Comparison of ENCODE assay signal across 8 cellular contexts in genomic region chr17:46579083-46580075, GRCh38. TPM values are rescaled to one million over a fixed set of nuclear protein-coding genes. Genes with fewer than 3 reads are reported as not detected.
DNase-seq lines count a peak whose midpoint lies in the region; ATAC-seq and TF ChIP-seq lines count a peak whose summit lies in the region.
"Not testable (repeated sequence)": the region's sequence is repeated elsewhere in the genome, so short reads cannot be mapped to it uniquely, and the experiment has no call there.

ARL17A (minus strand) TSS chr17:46579691; CDS start chr17:46576322, 3,369 bp downstream.

- peak; percentile 64 to 93 (median 86) for DNase-seq in CD8-positive, alpha-beta memory T cell
- peak; percentile 74 for DNase-seq in activated effector memory CD4-positive, alpha-beta T cell treated with Interleukin-2 at 50 U/mL for 16 hours
- DNase-seq in fibroblast of villous mesenchyme (ENCODE audit: low read depth): not testable (repeated sequence)
- peak; percentile 21 for DNase-seq in stimulated activated CD8-positive, alpha-beta memory T cell treated with anti-CD3 and anti-CD28 coated beads, Interleukin-15, amount 100 ng/mL, for 24 hours (ENCODE audit: low read depth)

- POLR2A ChIA-PET in CD8-positive, alpha-beta memory T cell (lab: Charles Lee): not testable (repeated sequence)

- H3K9me3 Mint-ChIP-seq in CD8-positive, alpha-beta memory T cell: not testable (repeated sequence)

- not testable (repeated sequence) for TF ChIP-seq CTCF in fibroblast of villous mesenchyme (IDR thresholded peaks at IDR 0.05; ENCODE audit: insufficient read depth, low read depth, low read length)

- H3K4me1 ChIP-seq in CD8-positive, alpha-beta memory T cell (ENCODE audit: insufficient read depth, low read length); neuron (ENCODE audit: insufficient read depth, low read length): not testable (repeated sequence)

- H3K27me3 ChIP-seq in CD8-positive, alpha-beta memory T cell (ENCODE audit: insufficient read depth, low read length, poor library complexity, severe bottlenecking); neuron (ENCODE audit: insufficient read depth, low read length): not testable (repeated sequence)

- H3K4me3 Mint-ChIP-seq in CD8-positive, alpha-beta memory T cell: peak within 1 kb of the TSS in 5 of 7 donors; percentile 32 to 66 (median 53)

- not testable (repeated sequence) for H3K36me3 ChIP-seq in CD8-positive, alpha-beta memory T cell (ENCODE audit: insufficient read depth, low read length); neuron (ENCODE audit: insufficient read depth, low read length)

- intact Hi-C loops in T-helper 2 cell treated with Interferon-gamma antibody and Interleukin-4, amounts not matched to agents 100 ng/mL and 5 ng/mL, for 36 hours (cut with micrococcal nuclease): not testable (repeated sequence)

- peak; percentile 85 for ATAC-seq in GM21390 (IDR thresholded peaks at IDR 0.05; ENCODE audit: unreplicated experiment)
- ATAC-seq in HG03139 (IDR thresholded peaks at IDR 0.05; ENCODE audit: unreplicated experiment): peak; percentile 95

- H3K9me3 ChIP-seq in CD8-positive, alpha-beta memory T cell (ENCODE audit: low read length); neuron (ENCODE audit: low read length): not testable (repeated sequence)

- H3K27me3 Mint-ChIP-seq in CD8-positive, alpha-beta memory T cell: not testable (repeated sequence)

- H3K27ac ChIP-seq in CD8-positive, alpha-beta memory T cell (ENCODE audit: low read depth, low read length): not testable (repeated sequence)

- H3K36me3 Mint-ChIP-seq in CD8-positive, alpha-beta memory T cell: not testable (repeated sequence)

- not testable (repeated sequence) for H3K4me3 ChIP-seq in CD8-positive, alpha-beta memory T cell (ENCODE audit: low read length); fibroblast of villous mesenchyme (ENCODE audit: low read depth, low read length)
- peak within 1 kb of the TSS; percentile 20 for H3K4me3 ChIP-seq in neuron (ENCODE audit: low read length)

- not testable (repeated sequence) for H3K4me1 Mint-ChIP-seq in CD8-positive, alpha-beta memory T cell

- not testable (repeated sequence) for H2AFZ ChIP-seq in neuron (ENCODE audit: low read depth, low read length)

- H3K27ac Mint-ChIP-seq in CD8-positive, alpha-beta memory T cell: peak within 1 kb of the TSS in 1 of 8 donors; percentile 79

- CTCF ChIA-PET in CD8-positive, alpha-beta memory T cell (lab: Charles Lee): not testable (repeated sequence)

RNA-seq across cellular contexts. Expression of gene ARL17A, which starts in this region (rescaled TPM):
- 10 to 100 TPM in 1 of 2 experiments, 1 to 10 TPM in 1; 8.8 to 10.1 TPM for total RNA-seq in CD8-positive, alpha-beta memory T cell
- polyA plus RNA-seq in CD8-positive, alpha-beta memory T cell: 9.6 TPM
- total RNA-seq in T-helper 2 cell treated with Interferon-gamma antibody and Interleukin-4, amounts not matched to agents 100 ng/mL and 5 ng/mL, for 36 hours: 28.3 and 30.1 TPM in 2 replicates
- total RNA-seq in fibroblast of villous mesenchyme: 8.4 and 13.0 TPM in 2 replicates
